In genomic region chr9:129436751-129437625, GRCh38 we compare ENCODE assay signal across 1 cellular context.
TF ChIP-seq lines count a peak whose summit lies in the region.

No MANE protein-coding gene starts in this region.

TF ChIP-seq in HEK293, 187 proteins besides CTCF, POLR2A, EP300 and RAD21 (continued from another document):
- TF ChIP-seq ZNF610 (tag by site-specific recombination; IDR thresholded peaks at IDR 0.05; ENCODE audit: borderline replicate concordance) (peak; percentile 69; the same call in 1 of the 2 replicates), ZIC2 (tag by site-specific recombination; IDR thresholded peaks at IDR 0.05) (no peak), ZNF449 (tag by site-specific recombination; IDR thresholded peaks at IDR 0.05) (0 out of 2 replicates have a peak, but pooled peaks have one; percentile 14)
TF ChIP-seq in HEK293: peak in this region for 26.
